In the genomic region with DNA sequence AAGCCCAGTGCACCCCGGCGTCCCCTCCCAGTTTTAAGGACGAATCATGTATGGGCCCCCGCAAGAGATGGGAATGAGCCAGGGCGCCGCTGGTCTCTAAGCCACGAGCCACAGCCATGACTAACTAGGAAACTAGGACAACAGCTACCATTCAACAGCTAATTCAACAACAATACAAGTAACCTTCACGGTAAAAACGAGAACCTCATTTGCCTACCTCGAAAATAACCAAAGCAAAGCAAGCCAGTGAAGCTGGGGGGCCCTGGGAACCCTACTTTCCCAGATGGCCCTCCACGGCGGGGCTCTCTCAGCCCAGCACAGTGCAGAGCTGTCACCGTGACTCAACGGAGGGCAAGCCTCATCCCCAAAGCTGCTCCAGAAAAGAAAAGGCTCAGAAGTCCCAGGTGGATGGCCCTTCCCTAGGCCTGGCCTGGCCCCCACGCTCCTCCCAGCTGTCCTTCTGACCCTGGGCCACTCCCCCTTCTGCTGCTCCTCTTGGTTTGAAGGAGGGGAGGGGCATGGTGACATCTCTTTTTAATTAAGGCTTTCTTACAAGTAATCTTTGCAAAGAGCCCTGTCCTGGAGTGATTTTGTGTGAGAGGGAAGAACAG, we compare ENCODE assay signal across 9 cellular contexts.
DNase-seq lines count a peak whose midpoint lies in the region; ATAC-seq, FAIRE-seq and TF ChIP-seq lines count a peak whose summit lies in the region.
"Had no signal": no experiment of that assay in that cellular context is flagged by ENCODE, and none has a peak within 500 bp of the region (broad histone marks: within the 10 kb centered on the region; RNA-seq: fewer than 3 reads in every experiment).

No MANE protein-coding gene starts in this region.

- H3K4me3 ChIP-seq in BLaER1 (no peak overlapping the region), ascending aorta (peak overlapping the region; percentile 17 to 50), keratinocyte (ENCODE audit: control insufficient read depth in 2 of 3, extremely low read depth in 1 of 3, insufficient read depth in 2 of 3, low read depth in 1 of 3, low read length in 3 of 3) (peak overlapping the region in 1 of 3 experiments; percentile 52), suprapubic skin (peak overlapping the region; percentile 37), Karpas-422 (ENCODE audit: low read length) (no peak overlapping the region)
- H3K4me3 ChIP-seq: cardiac muscle cell had no signal

- H2AFZ ChIP-seq in keratinocyte (ENCODE audit: control insufficient read depth, low read length) (peak overlapping the region; percentile 59), Karpas-422 (ENCODE audit: low read length) (no peak overlapping the region)

- H3K9me1 ChIP-seq in keratinocyte (ENCODE audit: control insufficient read depth, extremely low read depth, insufficient read depth, low read length) = peaks cover 2% of the 10 kb centered on the region

- H3K9me3 ChIP-seq in BLaER1 (no peaks in the 10 kb centered on the region), ascending aorta (no peaks in the 10 kb centered on the region), keratinocyte (ENCODE audit: control insufficient read depth, low read depth, low read length) (no peaks in the 10 kb centered on the region), suprapubic skin (no peaks in the 10 kb centered on the region), Karpas-422 (ENCODE audit: low read length) (no peaks in the 10 kb centered on the region)

- FAIRE-seq in keratinocyte (lab: Jason Lieb, UNC) = no peak

- dilution Hi-C loops in keratinocyte (cut with MboI; ENCODE audit: extremely low pct_ligation_motif_present, low sequenced_read_pairs) = no loop called here

- peaks cover 100% of the 10 kb centered on the region for H4K20me1 ChIP-seq in BLaER1
- no peaks in the 10 kb centered on the region for H4K20me1 ChIP-seq in keratinocyte (ENCODE audit: control insufficient read depth, extremely low read depth, insufficient read depth, low read length)
- H4K20me1 ChIP-seq in Karpas-422 (ENCODE audit: insufficient read depth, low read depth, low read length) = peaks cover 70% of the 10 kb centered on the region; the same call in 1 of the 2 replicates

- H3K27ac ChIP-seq in BLaER1 = 0 out of 2 replicates have a peak overlapping the region, but pooled peaks have one; percentile 11
- peak overlapping the region; percentile 68 to 81 for H3K27ac ChIP-seq in ascending aorta
- peak overlapping the region; percentile 86 for H3K27ac ChIP-seq in keratinocyte (ENCODE audit: control insufficient read depth, insufficient read depth, low read length)
- peak overlapping the region; percentile 92 for H3K27ac ChIP-seq in suprapubic skin
- H3K27ac ChIP-seq in Karpas-422 (ENCODE audit: low read length) = no peak overlapping the region
- H3K27ac ChIP-seq: cardiac muscle cell had no signal

- DNase-seq in M059J (ENCODE audit: low read depth) = peak; percentile 83
- no peak for DNase-seq in ascending aorta (ENCODE audit: low spot score in 2 of 2)
- no peak for DNase-seq in keratinocyte (ENCODE audit: low read depth, low spot score)
- peak; percentile 84 for DNase-seq in suprapubic skin (ENCODE audit: low spot score in 2 of 2)
- DNase-seq in Karpas-422 = no peak

- no peak for TF ChIP-seq EP300 in suprapubic skin (IDR thresholded peaks at IDR 0.05)

- no peaks in the 10 kb centered on the region for H3K9me2 ChIP-seq in Karpas-422 (replicated peaks; ENCODE audit: insufficient read depth, low read length)

- TF ChIP-seq CTCF in ascending aorta (IDR thresholded peaks at IDR 0.05) (no peak), keratinocyte (optimal IDR thresholded peaks at IDR 0.05 in 1 of 3, IDR thresholded peaks at IDR 0.05 in 1 of 3, conservative IDR thresholded peaks at IDR 0.05 in 1 of 3; ENCODE audit: extremely low read depth in 1 of 3, insufficient read depth in 2 of 3, low read length in 3 of 3) (no peak), suprapubic skin (IDR thresholded peaks at IDR 0.05) (no peak)

- no peak for TF ChIP-seq POLR2A in suprapubic skin (IDR thresholded peaks at IDR 0.05)

- H3K9ac ChIP-seq in BLaER1 (peak overlapping the region; percentile 52; the same call in 1 of the 2 replicates), keratinocyte (ENCODE audit: control insufficient read depth, extremely low read depth, insufficient read depth, low read length) (peak overlapping the region; percentile 85), Karpas-422 (ENCODE audit: low read length) (no peak overlapping the region)

- WGBS in suprapubic skin = 52% methylated on average over 13 of the region's 15 CpGs

- H3K4me1 ChIP-seq in BLaER1 (peaks cover 98% of the 10 kb centered on the region), ascending aorta (peaks cover 13 to 27% of the 10 kb centered on the region in 2 donors), keratinocyte (ENCODE audit: control insufficient read depth, extremely low read depth, insufficient read depth, low read length) (peaks cover 25% of the 10 kb centered on the region), suprapubic skin (peaks cover 44% of the 10 kb centered on the region), Karpas-422 (ENCODE audit: low read length) (peaks cover 4% of the 10 kb centered on the region; the same call in 1 of the 2 replicates)

- H3K79me2 ChIP-seq in keratinocyte (ENCODE audit: control insufficient read depth, insufficient read depth, low read length) = peaks cover 13% of the 10 kb centered on the region
- H3K79me2 ChIP-seq in Karpas-422 (ENCODE audit: low read length) = no peaks in the 10 kb centered on the region

- H3K36me3 ChIP-seq in BLaER1 (no peaks in the 10 kb centered on the region), ascending aorta (no peaks in the 10 kb centered on the region), keratinocyte (ENCODE audit: control insufficient read depth in 2 of 2, extremely low read depth in 1 of 2, insufficient read depth in 2 of 2, low read length in 2 of 2) (no peaks in the 10 kb centered on the region), suprapubic skin (no peaks in the 10 kb centered on the region), Karpas-422 (ENCODE audit: insufficient read depth, low read length) (no peaks in the 10 kb centered on the region)
- H3K36me3 ChIP-seq: cardiac muscle cell had no signal

- intact Hi-C loops in ascending aorta (cut with DNase I) = loop anchor here (2.0 to 10.0 kb wide), 5 partner anchors 43 to 1067 kb away; no protein-coding TSS in a partner anchor

- ATAC-seq in HG02852 (IDR thresholded peaks at IDR 0.05; ENCODE audit: unreplicated experiment) = no peak
- ATAC-seq in GM21723 (IDR thresholded peaks at IDR 0.05; ENCODE audit: unreplicated experiment) = no peak

- H3K27me3 ChIP-seq in BLaER1 = no peaks in the 10 kb centered on the region
- H3K27me3 ChIP-seq in ascending aorta = no peaks in the 10 kb centered on the region
- H3K27me3 ChIP-seq in keratinocyte (ENCODE audit: control insufficient read depth, extremely low read depth, insufficient read depth, low read length) = no peaks in the 10 kb centered on the region
- H3K27me3 ChIP-seq in suprapubic skin = no peaks in the 10 kb centered on the region
- H3K27me3 ChIP-seq in Karpas-422 (ENCODE audit: low read length) = no peaks in the 10 kb centered on the region
- H3K27me3 ChIP-seq: cardiac muscle cell had no signal

- H3K4me2 ChIP-seq in BLaER1 = peak overlapping the region; percentile 82
- peak overlapping the region; percentile 91 for H3K4me2 ChIP-seq in keratinocyte (ENCODE audit: control insufficient read depth, extremely low read depth, insufficient read depth, low read depth, low read length)
- H3K4me2 ChIP-seq in Karpas-422 (ENCODE audit: low read depth, low read length, poor library complexity, severe bottlenecking) = no peak overlapping the region

Comparison
In these comparisons a context has a peak if more than half of its experiments do, and no peak if none do; other contexts are left out.
1. H3K4me3 ChIP-seq: peak in ascending aorta (2 of 2) and suprapubic skin (single experiment); none in BLaER1 (single experiment) and Karpas-422 (single experiment).
2. DNase-seq: peak in M059J (single experiment) and suprapubic skin (2 of 2); none in ascending aorta (0 of 2), keratinocyte (single experiment) and Karpas-422 (single experiment).